30 cellular contexts compared by ENCODE assay signal in the genomic region with DNA sequence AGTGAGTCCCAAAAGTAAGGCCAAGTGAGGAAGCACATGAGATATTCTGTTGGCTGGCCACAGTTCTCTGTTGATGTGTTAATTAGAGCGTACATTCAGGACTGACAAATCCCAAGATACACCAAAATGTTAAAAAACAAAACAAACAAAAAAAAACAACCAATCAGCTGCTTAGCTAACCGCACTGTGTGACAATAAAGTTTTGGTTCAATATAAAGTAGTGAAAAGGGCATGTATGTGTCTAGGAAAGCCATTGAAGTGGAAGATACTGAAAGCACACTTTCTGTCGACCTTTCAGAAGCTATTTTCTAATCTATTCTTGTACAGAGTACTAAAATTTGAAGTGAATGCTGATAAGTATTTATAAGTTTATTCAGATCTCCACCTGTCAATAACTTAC.
"Had no signal": no experiment of that assay in that cellular context is flagged by ENCODE, and none has a peak within 500 bp of the region (broad histone marks: within the 10 kb centered on the region; RNA-seq: fewer than 3 reads in every experiment).

No MANE protein-coding gene starts in this region.

- ATAC-seq: naive thymus-derived CD8-positive, alpha-beta T cell; natural killer cell treated with Interleukin-12 subunit alpha and Interleukin-12 subunit beta and Interleukin-15 and Interleukin-18, amount 100 ng/mL, for 72 hours; pancreas; right cardiac atrium; sciatic nerve; stimulated activated memory B cell treated with anti-CD40 and anti-IgM and Interleukin-4, amounts not matched to agents 10 μg/mL and 1 μg/mL and 100 μg/mL, for 72 hours; stimulated activated naive CD8-positive, alpha-beta T cell treated with anti-CD3 and anti-CD28 coated beads, Interleukin-15, amount 100 ng/mL, for 72 hours; stimulated activated naive CD8-positive, alpha-beta T cell treated with anti-CD3 and anti-CD28 coated beads, Interleukin-15, Interleukin-2, amounts not matched to agents 100 U/mL and 50 U/mL, for 24 hours; upper lobe of right lung had no signal

- H3K9me3 ChIP-seq: neutrophil, pancreas, prostate gland, spleen, suprapubic skin, testis, tibial artery, transverse colon, upper lobe of right lung, uterus had no signal

- H3K27ac ChIP-seq: neutrophil, pancreas, prostate gland, skin epidermis, spleen, suprapubic skin, testis, tibial artery, transverse colon, upper lobe of right lung, uterus had no signal

- H3K36me3 ChIP-seq: neutrophil, pancreas, prostate gland, spleen, suprapubic skin, tibial artery, transverse colon, upper lobe of right lung, uterus had no signal

- H3K36me3 Mint-ChIP-seq: natural killer cell treated with Interleukin-12 subunit alpha and Interleukin-12 subunit beta and Interleukin-15 and Interleukin-18, amount 100 ng/mL, for 72 hours; stimulated activated memory B cell treated with anti-CD40 and anti-IgM and Interleukin-4, amounts not matched to agents 10 μg/mL and 1 μg/mL and 100 μg/mL, for 72 hours; type B pancreatic cell had no signal

- FAIRE-seq: pancreas had no signal

- H3K4me1 ChIP-seq: pancreas, prostate gland, spleen, suprapubic skin, testis, transverse colon, upper lobe of right lung, uterus had no signal

- H3K27me3 Mint-ChIP-seq: type B pancreatic cell had no signal

- H3K4me3 Mint-ChIP-seq: naive thymus-derived CD8-positive, alpha-beta T cell; natural killer cell treated with Interleukin-12 subunit alpha and Interleukin-12 subunit beta and Interleukin-15 and Interleukin-18, amount 100 ng/mL, for 72 hours; nephron progenitor cell; neural crest cell; stimulated activated memory B cell treated with anti-CD40 and anti-IgM and Interleukin-4, amounts not matched to agents 10 μg/mL and 1 μg/mL and 100 μg/mL, for 72 hours; stimulated activated naive CD8-positive, alpha-beta T cell treated with anti-CD3 and anti-CD28 coated beads, Interleukin-15, amount 100 ng/mL, for 72 hours; type B pancreatic cell had no signal

- H3K4me2 ChIP-seq: smooth muscle cell had no signal

- DNase-seq: naive thymus-derived CD8-positive, alpha-beta T cell; nephron progenitor cell; nucleus accumbens; pancreas; right cardiac atrium; spleen; stimulated activated CD4-positive, alpha-beta T cell treated with anti-CD3 and anti-CD28 coated beads, Interleukin-12 subunit alpha, Interleukin-12 subunit beta, amount 100 ng/mL, for 4 hours; stimulated activated CD4-positive, alpha-beta T cell treated with anti-CD3 and anti-CD28 coated beads, Interleukin-1b, Interleukin-23, amount 100 ng/mL, for 48 hours; stimulated activated CD4-positive, alpha-beta T cell treated with anti-CD3 and anti-CD28 coated beads, Interleukin-4, amount 100 ng/mL, for 1 hour; stimulated activated CD4-positive, alpha-beta T cell treated with anti-CD3 and anti-CD28 coated beads, Interleukin-4, amount 100 ng/mL, for 4 hours; stimulated activated CD8-positive, alpha-beta memory T cell treated with anti-CD3 and anti-CD28 coated beads, Interleukin-4, amount 100 ng/mL, for 48 hours; stimulated activated naive CD4-positive, alpha-beta T cell; stimulated activated naive CD8-positive, alpha-beta T cell treated with anti-CD3 and anti-CD28 coated beads, Interleukin-15, amount 100 ng/mL, for 72 hours; stimulated activated naive CD8-positive, alpha-beta T cell treated with anti-CD3 and anti-CD28 coated beads, Interleukin-15, Interleukin-2, amounts not matched to agents 100 U/mL and 50 U/mL, for 24 hours; substantia nigra; testis; tibial artery; transverse colon; upper lobe of right lung; uterus had no signal

- H3K27me3 ChIP-seq: neutrophil, pancreas, spleen, suprapubic skin, testis, tibial artery, transverse colon, upper lobe of right lung, uterus had no signal

- H3K9me3 Mint-ChIP-seq: natural killer cell treated with Interleukin-12 subunit alpha and Interleukin-12 subunit beta and Interleukin-15 and Interleukin-18, amount 100 ng/mL, for 72 hours; stimulated activated memory B cell treated with anti-CD40 and anti-IgM and Interleukin-4, amounts not matched to agents 10 μg/mL and 1 μg/mL and 100 μg/mL, for 72 hours; type B pancreatic cell had no signal

- H3K4me3 ChIP-seq: pancreas, prostate gland, skin epidermis, smooth muscle cell, spleen, suprapubic skin, testis, tibial artery, transverse colon, upper lobe of right lung, uterus had no signal

- H3K4me1 Mint-ChIP-seq: naive thymus-derived CD8-positive, alpha-beta T cell; nephron progenitor cell; stimulated activated memory B cell treated with anti-CD40 and anti-IgM and Interleukin-4, amounts not matched to agents 10 μg/mL and 1 μg/mL and 100 μg/mL, for 72 hours; stimulated activated naive CD8-positive, alpha-beta T cell treated with anti-CD3 and anti-CD28 coated beads, Interleukin-15, amount 100 ng/mL, for 72 hours had no signal

- H3K27ac Mint-ChIP-seq: naive thymus-derived CD8-positive, alpha-beta T cell; natural killer cell treated with Interleukin-12 subunit alpha and Interleukin-12 subunit beta and Interleukin-15 and Interleukin-18, amount 100 ng/mL, for 72 hours; nephron progenitor cell; stimulated activated memory B cell treated with anti-CD40 and anti-IgM and Interleukin-4, amounts not matched to agents 10 μg/mL and 1 μg/mL and 100 μg/mL, for 72 hours; stimulated activated naive CD8-positive, alpha-beta T cell treated with anti-CD3 and anti-CD28 coated beads, Interleukin-15, amount 100 ng/mL, for 72 hours; type B pancreatic cell had no signal
